In the genomic region with DNA sequence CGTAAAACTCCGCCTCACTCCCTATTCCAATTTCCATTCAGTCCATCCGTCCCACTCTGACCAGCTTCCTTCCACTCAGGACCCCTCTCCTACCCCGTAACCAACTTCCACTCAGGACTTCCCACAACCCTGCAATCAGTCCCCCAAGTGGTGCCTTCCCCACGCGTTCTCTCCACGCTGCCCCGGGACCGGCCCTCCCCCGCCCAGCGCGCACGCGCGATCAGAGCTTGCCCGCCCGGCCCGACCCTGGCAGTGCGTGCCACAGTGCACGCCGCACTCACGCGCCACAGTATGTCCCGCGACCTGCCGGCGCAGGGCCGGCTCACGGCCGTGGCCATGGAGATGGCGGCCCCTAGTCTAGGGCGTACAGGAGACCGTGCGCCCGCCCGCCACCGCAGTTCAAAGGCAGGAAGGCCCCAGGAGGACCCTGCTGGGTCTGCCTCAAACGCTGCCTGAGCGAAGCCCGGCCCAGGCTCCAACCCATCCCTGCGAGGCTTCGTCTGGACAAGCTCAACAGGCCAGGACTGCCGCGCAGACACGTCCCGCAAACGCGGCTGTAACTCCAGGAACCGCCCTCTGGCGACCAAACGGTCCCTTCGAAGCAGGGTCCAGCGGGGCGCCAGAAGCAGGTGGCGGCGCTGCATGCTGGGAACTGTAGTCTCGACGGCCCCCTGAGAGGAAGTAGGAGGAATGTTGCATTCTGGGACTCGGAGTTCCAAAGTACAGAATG, we compare ENCODE assay signal across 1 cellular context.
TF ChIP-seq lines count a peak whose summit lies in the region.

A gene with protein sequence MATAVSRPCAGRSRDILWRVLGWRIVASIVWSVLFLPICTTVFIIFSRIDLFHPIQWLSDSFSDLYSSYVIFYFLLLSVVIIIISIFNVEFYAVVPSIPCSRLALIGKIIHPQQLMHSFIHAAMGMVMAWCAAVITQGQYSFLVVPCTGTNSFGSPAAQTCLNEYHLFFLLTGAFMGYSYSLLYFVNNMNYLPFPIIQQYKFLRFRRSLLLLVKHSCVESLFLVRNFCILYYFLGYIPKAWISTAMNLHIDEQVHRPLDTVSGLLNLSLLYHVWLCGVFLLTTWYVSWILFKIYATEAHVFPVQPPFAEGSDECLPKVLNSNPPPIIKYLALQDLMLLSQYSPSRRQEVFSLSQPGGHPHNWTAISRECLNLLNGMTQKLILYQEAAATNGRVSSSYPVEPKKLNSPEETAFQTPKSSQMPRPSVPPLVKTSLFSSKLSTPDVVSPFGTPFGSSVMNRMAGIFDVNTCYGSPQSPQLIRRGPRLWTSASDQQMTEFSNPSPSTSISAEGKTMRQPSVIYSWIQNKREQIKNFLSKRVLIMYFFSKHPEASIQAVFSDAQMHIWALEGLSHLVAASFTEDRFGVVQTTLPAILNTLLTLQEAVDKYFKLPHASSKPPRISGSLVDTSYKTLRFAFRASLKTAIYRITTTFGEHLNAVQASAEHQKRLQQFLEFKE (minus strand): TSS at position 373 of the 730 bp plus-strand sequence. CDS start 35 bp downstream, at position 338.

TF ChIP-seq in K562, 482 proteins besides CTCF, POLR2A, EP300 and RAD21 (continued from another document and continues in another):
- TF ChIP-seq, protein P1, sequence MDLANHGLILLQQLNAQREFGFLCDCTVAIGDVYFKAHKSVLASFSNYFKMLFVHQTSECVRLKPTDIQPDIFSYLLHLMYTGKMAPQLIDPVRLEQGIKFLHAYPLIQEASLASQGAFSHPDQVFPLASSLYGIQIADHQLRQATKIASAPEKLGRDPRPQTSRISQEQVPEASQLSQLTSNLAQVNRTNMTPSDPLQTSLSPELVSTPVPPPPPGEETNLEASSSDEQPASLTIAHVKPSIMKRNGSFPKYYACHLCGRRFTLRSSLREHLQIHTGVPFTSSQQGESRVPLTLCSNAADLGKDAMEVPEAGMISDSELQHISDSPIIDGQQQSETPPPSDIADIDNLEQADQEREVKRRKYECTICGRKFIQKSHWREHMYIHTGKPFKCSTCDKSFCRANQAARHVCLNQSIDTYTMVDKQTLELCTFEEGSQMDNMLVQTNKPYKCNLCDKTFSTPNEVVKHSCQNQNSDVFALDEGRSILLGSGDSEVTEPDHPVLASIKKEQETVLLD (IDR thresholded peaks at IDR 0.05), result peak; percentile 75
- TF ChIP-seq SRSF3 (IDR thresholded peaks at IDR 0.05; ENCODE audit: insufficient read depth, low read length), result 0 out of 2 replicates have a peak, but pooled peaks have one; percentile 32
- no peak for TF ChIP-seq ZNF551 (CRISPR knock-in tag; IDR thresholded peaks at IDR 0.05)
- TF ChIP-seq NFYB (IDR thresholded peaks at IDR 0.05; ENCODE audit: extremely low read depth, insufficient read length), result no peak
- peak; percentile 96 for TF ChIP-seq OTX1 (CRISPR knock-in tag; IDR thresholded peaks at IDR 0.05)
- TF ChIP-seq, protein P2, sequence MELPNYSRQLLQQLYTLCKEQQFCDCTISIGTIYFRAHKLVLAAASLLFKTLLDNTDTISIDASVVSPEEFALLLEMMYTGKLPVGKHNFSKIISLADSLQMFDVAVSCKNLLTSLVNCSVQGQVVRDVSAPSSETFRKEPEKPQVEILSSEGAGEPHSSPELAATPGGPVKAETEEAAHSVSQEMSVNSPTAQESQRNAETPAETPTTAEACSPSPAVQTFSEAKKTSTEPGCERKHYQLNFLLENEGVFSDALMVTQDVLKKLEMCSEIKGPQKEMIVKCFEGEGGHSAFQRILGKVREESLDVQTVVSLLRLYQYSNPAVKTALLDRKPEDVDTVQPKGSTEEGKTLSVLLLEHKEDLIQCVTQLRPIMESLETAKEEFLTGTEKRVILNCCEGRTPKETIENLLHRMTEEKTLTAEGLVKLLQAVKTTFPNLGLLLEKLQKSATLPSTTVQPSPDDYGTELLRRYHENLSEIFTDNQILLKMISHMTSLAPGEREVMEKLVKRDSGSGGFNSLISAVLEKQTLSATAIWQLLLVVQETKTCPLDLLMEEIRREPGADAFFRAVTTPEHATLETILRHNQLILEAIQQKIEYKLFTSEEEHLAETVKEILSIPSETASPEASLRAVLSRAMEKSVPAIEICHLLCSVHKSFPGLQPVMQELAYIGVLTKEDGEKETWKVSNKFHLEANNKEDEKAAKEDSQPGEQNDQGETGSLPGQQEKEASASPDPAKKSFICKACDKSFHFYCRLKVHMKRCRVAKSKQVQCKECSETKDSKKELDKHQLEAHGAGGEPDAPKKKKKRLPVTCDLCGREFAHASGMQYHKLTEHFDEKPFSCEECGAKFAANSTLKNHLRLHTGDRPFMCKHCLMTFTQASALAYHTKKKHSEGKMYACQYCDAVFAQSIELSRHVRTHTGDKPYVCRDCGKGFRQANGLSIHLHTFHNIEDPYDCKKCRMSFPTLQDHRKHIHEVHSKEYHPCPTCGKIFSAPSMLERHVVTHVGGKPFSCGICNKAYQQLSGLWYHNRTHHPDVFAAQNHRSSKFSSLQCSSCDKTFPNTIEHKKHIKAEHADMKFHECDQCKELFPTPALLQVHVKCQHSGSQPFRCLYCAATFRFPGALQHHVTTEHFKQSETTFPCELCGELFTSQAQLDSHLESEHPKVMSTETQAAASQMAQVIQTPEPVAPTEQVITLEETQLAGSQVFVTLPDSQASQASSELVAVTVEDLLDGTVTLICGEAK (IDR thresholded peaks at IDR 0.05), result peak; percentile 94
- TF ChIP-seq, protein P2 (CRISPR knock-in tag; IDR thresholded peaks at IDR 0.05), result no peak
- TF ChIP-seq SOX6 (IDR thresholded peaks at IDR 0.05), result peak; percentile 32; the same call in 1 of the 2 replicates
- TF ChIP-seq, protein P3, sequence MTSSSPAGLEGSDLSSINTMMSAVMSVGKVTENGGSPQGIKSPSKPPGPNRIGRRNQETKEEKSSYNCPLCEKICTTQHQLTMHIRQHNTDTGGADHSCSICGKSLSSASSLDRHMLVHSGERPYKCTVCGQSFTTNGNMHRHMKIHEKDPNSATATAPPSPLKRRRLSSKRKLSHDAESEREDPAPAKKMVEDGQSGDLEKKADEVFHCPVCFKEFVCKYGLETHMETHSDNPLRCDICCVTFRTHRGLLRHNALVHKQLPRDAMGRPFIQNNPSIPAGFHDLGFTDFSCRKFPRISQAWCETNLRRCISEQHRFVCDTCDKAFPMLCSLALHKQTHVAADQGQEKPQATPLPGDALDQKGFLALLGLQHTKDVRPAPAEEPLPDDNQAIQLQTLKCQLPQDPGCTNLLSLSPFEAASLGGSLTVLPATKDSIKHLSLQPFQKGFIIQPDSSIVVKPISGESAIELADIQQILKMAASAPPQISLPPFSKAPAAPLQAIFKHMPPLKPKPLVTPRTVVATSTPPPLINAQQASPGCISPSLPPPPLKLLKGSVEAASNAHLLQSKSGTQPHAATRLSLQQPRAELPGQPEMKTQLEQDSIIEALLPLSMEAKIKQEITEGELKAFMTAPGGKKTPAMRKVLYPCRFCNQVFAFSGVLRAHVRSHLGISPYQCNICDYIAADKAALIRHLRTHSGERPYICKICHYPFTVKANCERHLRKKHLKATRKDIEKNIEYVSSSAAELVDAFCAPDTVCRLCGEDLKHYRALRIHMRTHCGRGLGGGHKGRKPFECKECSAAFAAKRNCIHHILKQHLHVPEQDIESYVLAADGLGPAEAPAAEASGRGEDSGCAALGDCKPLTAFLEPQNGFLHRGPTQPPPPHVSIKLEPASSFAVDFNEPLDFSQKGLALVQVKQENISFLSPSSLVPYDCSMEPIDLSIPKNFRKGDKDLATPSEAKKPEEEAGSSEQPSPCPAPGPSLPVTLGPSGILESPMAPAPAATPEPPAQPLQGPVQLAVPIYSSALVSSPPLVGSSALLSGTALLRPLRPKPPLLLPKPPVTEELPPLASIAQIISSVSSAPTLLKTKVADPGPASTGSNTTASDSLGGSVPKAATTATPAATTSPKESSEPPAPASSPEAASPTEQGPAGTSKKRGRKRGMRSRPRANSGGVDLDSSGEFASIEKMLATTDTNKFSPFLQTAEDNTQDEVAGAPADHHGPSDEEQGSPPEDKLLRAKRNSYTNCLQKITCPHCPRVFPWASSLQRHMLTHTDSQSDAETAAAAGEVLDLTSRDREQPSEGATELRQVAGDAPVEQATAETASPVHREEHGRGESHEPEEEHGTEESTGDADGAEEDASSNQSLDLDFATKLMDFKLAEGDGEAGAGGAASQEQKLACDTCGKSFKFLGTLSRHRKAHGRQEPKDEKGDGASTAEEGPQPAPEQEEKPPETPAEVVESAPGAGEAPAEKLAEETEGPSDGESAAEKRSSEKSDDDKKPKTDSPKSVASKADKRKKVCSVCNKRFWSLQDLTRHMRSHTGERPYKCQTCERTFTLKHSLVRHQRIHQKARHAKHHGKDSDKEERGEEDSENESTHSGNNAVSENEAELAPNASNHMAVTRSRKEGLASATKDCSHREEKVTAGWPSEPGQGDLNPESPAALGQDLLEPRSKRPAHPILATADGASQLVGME (CRISPR knock-in tag; IDR thresholded peaks at IDR 0.05), result peak; percentile 20; the same call in 1 of the 2 replicates
- TF ChIP-seq ZNF695 (CRISPR knock-in tag; IDR thresholded peaks at IDR 0.05), result no peak
- peak; percentile 80 for TF ChIP-seq POLR2B (IDR thresholded peaks at IDR 0.05; ENCODE audit: low read depth, partially characterized antibody)
- TF ChIP-seq ZNF347 (CRISPR knock-in tag; IDR thresholded peaks at IDR 0.05; ENCODE audit: low read depth), result no peak
- TF ChIP-seq ZSCAN29 (IDR thresholded peaks at IDR 0.05), result no peak
- TF ChIP-seq NR1H2 (CRISPR knock-in tag; IDR thresholded peaks at IDR 0.05), result no peak
- no peak; the same call in 1 of the 2 replicates for TF ChIP-seq HINFP (tag; conservative IDR thresholded peaks at IDR 0.05; ENCODE audit: low read depth)
- peak; percentile 58 for TF ChIP-seq ZKSCAN1 (IDR thresholded peaks at IDR 0.05; ENCODE audit: low read depth, low read length)
- peak; percentile 49; the same call in 1 of the 2 replicates for TF ChIP-seq NFIC (IDR thresholded peaks at IDR 0.05)
- TF ChIP-seq MAZ (CRISPR knock-in tag; conservative IDR thresholded peaks at IDR 0.05 in 1 of 2, IDR thresholded peaks at IDR 0.05 in 1 of 2), result peak; percentile 88 to 91
- TF ChIP-seq ZNF518B (CRISPR knock-in tag; IDR thresholded peaks at IDR 0.05), result no peak
